ENCODE assay signal across 8 cellular contexts in the genomic region with DNA sequence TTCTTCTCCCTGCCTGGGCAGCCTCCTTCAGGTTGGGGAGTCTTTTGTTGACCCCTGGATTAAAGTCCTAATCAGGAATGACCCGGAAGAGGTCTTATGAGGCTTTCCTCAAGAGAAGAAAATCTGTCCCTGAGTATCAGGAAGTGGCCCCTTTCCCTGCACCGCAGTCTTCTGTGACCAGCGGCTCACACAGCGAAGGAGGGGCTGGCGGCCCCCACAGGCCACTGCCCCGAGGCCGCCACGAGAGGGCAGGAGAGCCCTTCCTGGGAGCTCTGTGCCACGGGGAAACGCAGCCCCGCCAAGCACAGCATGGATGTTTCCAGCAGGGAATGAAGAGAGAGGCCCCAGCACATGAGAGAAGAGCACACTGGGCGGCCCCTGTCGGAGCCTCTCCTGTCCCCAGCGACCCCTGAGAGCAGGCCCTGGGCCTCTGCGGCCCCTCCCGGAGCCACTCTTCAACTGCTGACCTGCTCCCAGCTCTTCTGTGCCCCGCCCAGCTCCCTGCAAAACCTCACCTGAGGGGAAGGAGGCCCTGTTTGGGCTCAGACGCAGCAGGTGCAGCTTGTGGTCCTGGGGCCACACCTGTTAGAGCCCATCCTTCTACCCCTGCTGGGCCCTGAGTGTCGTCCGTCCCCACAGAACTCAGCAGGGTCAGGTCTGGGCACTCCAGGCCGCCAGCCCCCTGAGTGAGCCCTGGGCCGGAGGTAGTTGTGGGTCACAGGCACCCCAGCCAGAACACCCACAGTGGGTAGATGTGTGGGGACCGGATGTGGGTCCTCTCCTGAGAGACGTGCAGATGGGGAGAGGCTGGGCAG. TPM values are rescaled to one million over a fixed set of nuclear protein-coding genes. Genes with fewer than 3 reads are reported as not detected.
DNase-seq lines count a peak whose midpoint lies in the region; ATAC-seq and TF ChIP-seq lines count a peak whose summit lies in the region.

No MANE protein-coding gene starts in this region.

- no peak overlapping the region for H3K4me3 ChIP-seq in HUES64 (ENCODE audit: low read length)
- no peak overlapping the region for H3K4me3 ChIP-seq in PC-3 (ENCODE audit: low read length)
- H3K4me3 ChIP-seq in epithelial cell of esophagus (ENCODE audit: low read length) = no peak overlapping the region
- peak overlapping the region in 1 of 2 donors; percentile 29 for H3K4me3 ChIP-seq in muscle layer of colon (ENCODE audit: low read depth in 1 of 2, low read length in 2 of 2)

- TF ChIP-seq CTCF in Calu3 (IDR thresholded peaks at IDR 0.05; ENCODE audit: unreplicated experiment) (peak; percentile 90), PC-3 (conservative IDR thresholded peaks at IDR 0.05; ENCODE audit: low read depth, low read length) (peak; percentile 97), epithelial cell of esophagus (IDR thresholded peaks at IDR 0.05; ENCODE audit: insufficient read depth, low read depth, low read length, missing control alignments) (peak; percentile 91)

- no peaks in the 10 kb centered on the region for H3K27me3 ChIP-seq in HUES64 (ENCODE audit: insufficient read depth, low read length)
- no peaks in the 10 kb centered on the region for H3K27me3 ChIP-seq in PC-3 (ENCODE audit: low read length)
- no peaks in the 10 kb centered on the region for H3K27me3 ChIP-seq in muscle layer of colon (ENCODE audit: control insufficient read depth in 1 of 2, insufficient read depth in 2 of 2, low read length in 2 of 2)

- 0 out of 2 replicates have a peak overlapping the region, but pooled peaks have one; percentile 21 for H3K27ac ChIP-seq in HUES64 (ENCODE audit: low read depth, low read length)
- H3K27ac ChIP-seq in PC-3 (ENCODE audit: low read length) = peak overlapping the region; percentile 90
- peak overlapping the region; percentile 98 for H3K27ac ChIP-seq in muscle layer of colon (ENCODE audit: low read depth, low read length)

- no peaks in the 10 kb centered on the region for H3K9me2 ChIP-seq in PC-3 (replicated peaks; ENCODE audit: low read length)

- H2AFZ ChIP-seq in PC-3 (ENCODE audit: low read length) = peak overlapping the region; percentile 60

- no peak overlapping the region for H3K27ac Mint-ChIP-seq in Calu3 (ENCODE audit: unreplicated experiment)

- H3K79me2 ChIP-seq in PC-3 (ENCODE audit: low read length) = peaks cover 28% of the 10 kb centered on the region

- 27% methylated on average over 24 of the region's 24 CpGs for WGBS in HUES64

- intact Hi-C loops in Calu3 (cut with micrococcal nuclease; ENCODE audit: unreplicated experiment) = loop anchor here (2.0 kb wide), 1 partner anchor 146 kb away; no protein-coding TSS in a partner anchor
- intact Hi-C loops in PC-3 (cut with micrococcal nuclease) = loop anchor here (1.0 kb wide), 3 partner anchors 114 to 152 kb away; no protein-coding TSS in a partner anchor

- no peaks in the 10 kb centered on the region for H4K20me1 ChIP-seq in PC-3 (ENCODE audit: low read length)

- H3K9ac ChIP-seq in HUES64 (ENCODE audit: low read depth, low read length) = no peak overlapping the region; the same call in 1 of the 2 replicates
- H3K9ac ChIP-seq in PC-3 (ENCODE audit: low read length) = peak overlapping the region; percentile 53
- H3K9ac ChIP-seq in muscle layer of colon (ENCODE audit: low read length) = peak overlapping the region; percentile 87

- H3K27me3 Mint-ChIP-seq in Calu3 (ENCODE audit: unreplicated experiment) = no peaks in the 10 kb centered on the region

- H3K4me1 ChIP-seq in HUES64 (ENCODE audit: insufficient read depth, low read length) (peaks cover 21% of the 10 kb centered on the region), PC-3 (ENCODE audit: insufficient read depth, low read length) (peaks cover 56% of the 10 kb centered on the region), muscle layer of colon (ENCODE audit: insufficient read depth, low read length) (peaks cover 57% of the 10 kb centered on the region)

- peak; percentile 83 for DNase-seq in Calu3
- DNase-seq in PC-3 = peak; percentile 90
- DNase-seq in activated T-cell treated with anti-CD3 and anti-CD28 coated beads for 48 hours (ENCODE audit: low read depth) = peak; percentile 70
- DNase-seq in epithelial cell of esophagus (ENCODE audit: low read depth) = peak; percentile 72
- DNase-seq in stimulated activated CD8-positive, alpha-beta memory T cell treated with anti-CD3 and anti-CD28 coated beads, Interleukin-4, amount 100 ng/mL, for 4 hours (ENCODE audit: low read depth in 2 of 2, low spot score in 1 of 2) = peak; percentile 31

- no peaks in the 10 kb centered on the region for H3K4me1 Mint-ChIP-seq in Calu3 (ENCODE audit: low read depth, unreplicated experiment)

- H3K36me3 Mint-ChIP-seq in Calu3 (ENCODE audit: insufficient read depth, unreplicated experiment) = peaks cover 15% of the 10 kb centered on the region

- POLR2A ChIA-PET in PC-3 (lab: Charles Lee; ENCODE audit: unreplicated experiment) = no interaction called here

- 0 out of 2 replicates have a peak overlapping the region, but pooled peaks have one; percentile 30 for H3K4me2 ChIP-seq in PC-3 (ENCODE audit: low read length)

- no peak overlapping the region for H3K4me3 Mint-ChIP-seq in Calu3 (ENCODE audit: low read depth, unreplicated experiment)

- H3K36me3 ChIP-seq in HUES64 (ENCODE audit: insufficient read depth, low read length) (0 out of 2 replicates have a peak, but pooled peaks cover 4% of the 10 kb centered on the region), PC-3 (ENCODE audit: low read depth, low read length) (no peaks in the 10 kb centered on the region), muscle layer of colon (ENCODE audit: insufficient read depth, low read length) (no peaks in the 10 kb centered on the region)

- BruUV-seq in Calu3 (replicated peaks; lab: Mats Ljungman, UMichigan) (no TSS peak), PC-3 (replicated peaks; lab: Mats Ljungman, UMichigan) (no TSS peak)

- H3K9me3 Mint-ChIP-seq in Calu3 (ENCODE audit: low read depth, unreplicated experiment) = no peaks in the 10 kb centered on the region

- CTCF ChIA-PET in Calu3 (lab: Charles Lee) = interaction anchor here (0.8 to 1.2 kb wide), 5 partner anchors 14 to 153 kb away, joined by 3 to 4 read pairs (median 3); no protein-coding TSS in a partner anchor
- CTCF ChIA-PET in PC-3 (lab: Charles Lee) = interaction anchor here (0.5 to 0.9 kb wide), 4 partner anchors 17 to 585 kb away, joined by 3 to 12 read pairs (median 6); no protein-coding TSS in a partner anchor

- no peaks in the 10 kb centered on the region for H3F3A ChIP-seq in PC-3 (ENCODE audit: low read length, unreplicated experiment)

- H3K9me3 ChIP-seq in HUES64 (ENCODE audit: insufficient read depth, low read depth, low read length) (no peaks in the 10 kb centered on the region), PC-3 (ENCODE audit: low read length) (no peaks in the 10 kb centered on the region), muscle layer of colon (ENCODE audit: low read length) (no peaks in the 10 kb centered on the region)

- ATAC-seq in PC-3 (peak; percentile 64), HG02642 (IDR thresholded peaks at IDR 0.05; ENCODE audit: poor library complexity, unreplicated experiment) (no peak)

RNA-seq across cellular contexts. Expression of a gene that starts 4.9 kb away (rescaled TPM):
- total RNA-seq in Calu3 (2022) = 31.4 and 32.9 TPM in 2 replicates
- 19.7 TPM for polyA plus RNA-seq in HUES64 (2013, experiment 1 of 2)
- polyA plus RNA-seq in HUES64 (2013, experiment 2 of 2) = 25.7 TPM
- 19.6 and 28.2 TPM in 2 replicates for total RNA-seq in PC-3 (2014; rRNA removed)

Comparison
In these comparisons a context has a peak if more than half of its experiments do, and no peak if none do; other contexts are left out.
1. DNase-seq: peak in every context shown above with its lines; median percentile 90 in PC-3; 83 in Calu3; 72 in epithelial cell of esophagus; 70 in activated T-cell treated with anti-CD3 and anti-CD28 coated beads for 48 hours; 31 in stimulated activated CD8-positive, alpha-beta memory T cell treated with anti-CD3 and anti-CD28 coated beads, Interleukin-4, amount 100 ng/mL, for 4 hours.
2. H3K27ac ChIP-seq: peak in every context shown above with its lines; median percentile 98 in muscle layer of colon; 90 in PC-3; 21 in HUES64.